In the genomic region with DNA sequence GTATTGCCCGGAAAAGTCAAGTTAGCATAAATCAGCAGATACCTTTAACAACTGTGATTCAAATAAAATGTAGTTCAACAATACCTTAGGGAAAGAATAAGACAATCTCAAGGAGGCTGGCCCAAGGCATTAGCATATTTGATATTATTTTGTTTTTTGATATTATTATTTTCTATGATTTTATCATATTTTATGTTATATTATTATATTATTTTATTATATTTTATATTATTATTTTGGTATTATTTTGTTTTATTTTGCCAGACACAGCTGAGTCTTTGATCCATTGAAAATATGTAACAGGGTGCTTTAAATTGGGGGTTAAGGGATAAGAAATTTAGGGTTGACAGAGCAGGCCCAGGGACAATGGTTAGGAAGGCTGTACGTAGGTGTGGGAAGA, we compare ENCODE assay signal across 36 cellular contexts.
"Had no signal": no experiment of that assay in that cellular context is flagged by ENCODE, and none has a peak within 500 bp of the region (broad histone marks: within the 10 kb centered on the region; RNA-seq: fewer than 3 reads in every experiment).

No MANE protein-coding gene starts in this region.

- H3K9me3 Mint-ChIP-seq: activated naive CD4-positive, alpha-beta T cell treated with anti-CD3 and anti-CD28 coated beads, Interleukin-2, amount 10 ng/mL, durations not matched to agents 7 days and 5 days; activated naive CD4-positive, alpha-beta T cell treated with anti-CD3 and anti-CD28 coated beads, Interleukin-2, amount 50 U/mL, for 24 hours; activated naive CD4-positive, alpha-beta T cell treated with anti-CD3 and anti-CD28 coated beads, Interleukin-2, amount 50 U/mL, for 72 hours; activated naive CD8-positive, alpha-beta T cell treated with anti-CD3 and anti-CD28 coated beads for 36 hours; activated naive CD8-positive, alpha-beta T cell treated with anti-CD3 and anti-CD28 coated beads, Interleukin-2, amount 10 ng/mL, durations not matched to agents 7 days and 5 days; activated naive CD8-positive, alpha-beta T cell treated with anti-CD3 and anti-CD28 coated beads, Interleukin-2, amount 50 U/mL, for 24 hours; activated T-cell treated with anti-CD3 and anti-CD28 coated beads, Interleukin-2, amount 50 U/mL, for 24 hours; activated T-cell treated with anti-CD3 and anti-CD28 coated beads, Interleukin-2, amount 50 U/mL, for 72 hours; activated T-helper 1 cell treated with anti-CD3 and anti-CD28 coated beads, Interleukin-12 subunit alpha, Interleukin-12 subunit beta, Interleukin-2, Interleukin-4 antibody, amounts not matched to agents 30 ng/mL and 10 ng/mL and 1 ng/mL, durations not matched to agents 14 hours and 24 hours and 36 hours; activated T-helper 2 cell treated with anti-CD3 and anti-CD28 coated beads, Interferon-gamma antibody, Interleukin-2, Interleukin-4, amounts not matched to agents 10 μg/mL and 5 μg/mL and 100 μg/mL, durations not matched to agents 14 hours and 24 hours and 36 hours; brain; central memory CD8-positive, alpha-beta T cell had no signal

- H3K27ac Mint-ChIP-seq: activated naive CD4-positive, alpha-beta T cell treated with anti-CD3 and anti-CD28 coated beads for 36 hours; activated naive CD4-positive, alpha-beta T cell treated with anti-CD3 and anti-CD28 coated beads, Interleukin-2, amount 10 ng/mL, durations not matched to agents 7 days and 5 days; activated naive CD4-positive, alpha-beta T cell treated with anti-CD3 and anti-CD28 coated beads, Interleukin-2, amount 50 U/mL, for 24 hours; activated naive CD4-positive, alpha-beta T cell treated with anti-CD3 and anti-CD28 coated beads, Interleukin-2, amount 50 U/mL, for 72 hours; activated naive CD8-positive, alpha-beta T cell; activated naive CD8-positive, alpha-beta T cell treated with anti-CD3 and anti-CD28 coated beads for 36 hours; activated naive CD8-positive, alpha-beta T cell treated with anti-CD3 and anti-CD28 coated beads, Interleukin-2, amount 10 ng/mL, durations not matched to agents 7 days and 5 days; activated naive CD8-positive, alpha-beta T cell treated with anti-CD3 and anti-CD28 coated beads, Interleukin-2, amount 50 U/mL, for 24 hours; activated T-cell treated with anti-CD3 and anti-CD28 coated beads, Interleukin-2, amount 50 U/mL, for 24 hours; activated T-cell treated with anti-CD3 and anti-CD28 coated beads, Interleukin-2, amount 50 U/mL, for 72 hours; activated T-helper 1 cell treated with anti-CD3 and anti-CD28 coated beads, Interleukin-12 subunit alpha, Interleukin-12 subunit beta, Interleukin-2, Interleukin-4 antibody, amounts not matched to agents 30 ng/mL and 10 ng/mL and 1 ng/mL, durations not matched to agents 14 hours and 24 hours and 36 hours; activated T-helper 17 cell treated with anti-CD3 and anti-CD28 coated beads, Interleukin-2, amount 50 U/mL, for 72 hours; activated T-helper 2 cell treated with anti-CD3 and anti-CD28 coated beads, Interferon-gamma antibody, Interleukin-2, Interleukin-4, amounts not matched to agents 10 μg/mL and 5 μg/mL and 100 μg/mL, durations not matched to agents 14 hours and 24 hours and 36 hours; brain had no signal

- ATAC-seq: activated naive CD4-positive, alpha-beta T cell treated with anti-CD3 and anti-CD28 coated beads, Interleukin-2, amount 50 U/mL, for 72 hours; activated naive CD8-positive, alpha-beta T cell treated with anti-CD3 and anti-CD28 coated beads, Interleukin-2, amount 50 U/mL, for 24 hours; activated T-cell treated with anti-CD3 and anti-CD28 coated beads, Interleukin-2, amount 50 U/mL, for 4 hours; activated T-cell treated with anti-CD3 and anti-CD28 coated beads, Interleukin-2, amount 50 U/mL, for 72 hours; activated T-helper 17 cell treated with anti-CD3 and anti-CD28 coated beads, Interleukin-2, amount 50 U/mL, for 72 hours; body of pancreas had no signal

- DNase-seq: activated effector memory CD4-positive, alpha-beta T cell treated with anti-CD3 and anti-CD28 coated beads, Interleukin-2, amount 50 U/mL, for 16 hours; activated effector memory CD4-positive, alpha-beta T cell treated with Interleukin-2 at 50 U/mL for 16 hours; activated gamma-delta T cell; activated gamma-delta T cell treated with Interleukin-2 at 50 U/mL for 16 hours; activated naive CD4-positive, alpha-beta T cell; activated naive CD4-positive, alpha-beta T cell treated with anti-CD3 and anti-CD28 coated beads for 36 hours; activated naive CD4-positive, alpha-beta T cell treated with anti-CD3 and anti-CD28 coated beads, Interleukin-2, amount 10 ng/mL, durations not matched to agents 7 days and 5 days; activated naive CD4-positive, alpha-beta T cell treated with anti-CD3 and anti-CD28 coated beads, Interleukin-2, amount 50 U/mL, for 16 hours; activated naive CD4-positive, alpha-beta T cell treated with Interleukin-2 at 50 U/mL for 16 hours; activated naive CD8-positive, alpha-beta T cell treated with anti-CD3 and anti-CD28 coated beads for 36 hours; activated naive CD8-positive, alpha-beta T cell treated with anti-CD3 and anti-CD28 coated beads, Interleukin-2, amount 10 ng/mL, durations not matched to agents 7 days and 5 days; activated naive CD8-positive, alpha-beta T cell treated with anti-CD3 and anti-CD28 coated beads, Interleukin-2, amount 50 U/mL, for 24 hours; activated T-cell treated with anti-CD3 and anti-CD28 coated beads, Interleukin-2, amount 50 U/mL, for 24 hours; activated T-cell treated with anti-CD3 and anti-CD28 coated beads, Interleukin-2, amount 50 U/mL, for 4 hours; activated T-cell treated with anti-CD3 and anti-CD28 coated beads, Interleukin-2, amount 50 U/mL, for 48 hours; activated T-cell treated with anti-CD3 and anti-CD28 coated beads, Interleukin-2, amount 50 U/mL, for 72 hours; adrenal gland; amniotic stem cell; amygdala; aorta; body of pancreas; brain microvascular endothelial cell; caudate nucleus; central memory CD4-positive, alpha-beta T cell; cerebellar nuclear complex had no signal

- H3K36me3 ChIP-seq: adrenal gland, ascending aorta, brain microvascular endothelial cell, breast epithelium, cardiac muscle cell had no signal

- H3K9me3 ChIP-seq: adrenal gland, ascending aorta, body of pancreas, breast epithelium had no signal

- H3K4me1 Mint-ChIP-seq: activated naive CD4-positive, alpha-beta T cell treated with anti-CD3 and anti-CD28 coated beads, Interleukin-2, amount 10 ng/mL, durations not matched to agents 7 days and 5 days; activated naive CD4-positive, alpha-beta T cell treated with anti-CD3 and anti-CD28 coated beads, Interleukin-2, amount 50 U/mL, for 24 hours; activated naive CD8-positive, alpha-beta T cell treated with anti-CD3 and anti-CD28 coated beads for 36 hours; activated naive CD8-positive, alpha-beta T cell treated with anti-CD3 and anti-CD28 coated beads, Interleukin-2, amount 10 ng/mL, durations not matched to agents 7 days and 5 days; activated naive CD8-positive, alpha-beta T cell treated with anti-CD3 and anti-CD28 coated beads, Interleukin-2, amount 50 U/mL, for 24 hours; activated T-helper 17 cell treated with anti-CD3 and anti-CD28 coated beads, Interleukin-2, amount 50 U/mL, for 72 hours; brain; central memory CD8-positive, alpha-beta T cell had no signal

- H3K36me3 Mint-ChIP-seq: activated naive CD4-positive, alpha-beta T cell treated with anti-CD3 and anti-CD28 coated beads, Interleukin-2, amount 10 ng/mL, durations not matched to agents 7 days and 5 days; activated naive CD4-positive, alpha-beta T cell treated with anti-CD3 and anti-CD28 coated beads, Interleukin-2, amount 50 U/mL, for 24 hours; activated naive CD4-positive, alpha-beta T cell treated with anti-CD3 and anti-CD28 coated beads, Interleukin-2, amount 50 U/mL, for 72 hours; activated naive CD8-positive, alpha-beta T cell; activated naive CD8-positive, alpha-beta T cell treated with anti-CD3 and anti-CD28 coated beads for 36 hours; activated naive CD8-positive, alpha-beta T cell treated with anti-CD3 and anti-CD28 coated beads, Interleukin-2, amount 10 ng/mL, durations not matched to agents 7 days and 5 days; brain had no signal

- H3K4me1 ChIP-seq: adrenal gland, ascending aorta, body of pancreas, breast epithelium had no signal

- H3K4me3 Mint-ChIP-seq: activated naive CD4-positive, alpha-beta T cell treated with anti-CD3 and anti-CD28 coated beads for 36 hours; activated naive CD4-positive, alpha-beta T cell treated with anti-CD3 and anti-CD28 coated beads, Interleukin-2, amount 10 ng/mL, durations not matched to agents 7 days and 5 days; activated naive CD4-positive, alpha-beta T cell treated with anti-CD3 and anti-CD28 coated beads, Interleukin-2, amount 50 U/mL, for 24 hours; activated naive CD8-positive, alpha-beta T cell; activated naive CD8-positive, alpha-beta T cell treated with anti-CD3 and anti-CD28 coated beads for 36 hours; activated naive CD8-positive, alpha-beta T cell treated with anti-CD3 and anti-CD28 coated beads, Interleukin-2, amount 10 ng/mL, durations not matched to agents 7 days and 5 days; activated naive CD8-positive, alpha-beta T cell treated with anti-CD3 and anti-CD28 coated beads, Interleukin-2, amount 50 U/mL, for 24 hours; activated T-cell treated with anti-CD3 and anti-CD28 coated beads, Interleukin-2, amount 50 U/mL, for 24 hours; activated T-cell treated with anti-CD3 and anti-CD28 coated beads, Interleukin-2, amount 50 U/mL, for 4 hours; activated T-cell treated with anti-CD3 and anti-CD28 coated beads, Interleukin-2, amount 50 U/mL, for 72 hours; activated T-helper 1 cell treated with anti-CD3 and anti-CD28 coated beads, Interleukin-12 subunit alpha, Interleukin-12 subunit beta, Interleukin-2, Interleukin-4 antibody, amounts not matched to agents 30 ng/mL and 10 ng/mL and 1 ng/mL, durations not matched to agents 14 hours and 24 hours and 36 hours; activated T-helper 17 cell treated with anti-CD3 and anti-CD28 coated beads, Interleukin-2, amount 50 U/mL, for 72 hours; brain; central memory CD8-positive, alpha-beta T cell had no signal

- H3K4me3 ChIP-seq: adrenal gland, ascending aorta, body of pancreas, breast epithelium, cardiac muscle cell had no signal

- H3K27me3 Mint-ChIP-seq: activated naive CD4-positive, alpha-beta T cell treated with anti-CD3 and anti-CD28 coated beads, Interleukin-2, amount 10 ng/mL, durations not matched to agents 7 days and 5 days; activated naive CD4-positive, alpha-beta T cell treated with anti-CD3 and anti-CD28 coated beads, Interleukin-2, amount 50 U/mL, for 24 hours; activated naive CD8-positive, alpha-beta T cell; activated naive CD8-positive, alpha-beta T cell treated with anti-CD3 and anti-CD28 coated beads for 36 hours; activated naive CD8-positive, alpha-beta T cell treated with anti-CD3 and anti-CD28 coated beads, Interleukin-2, amount 10 ng/mL, durations not matched to agents 7 days and 5 days; activated naive CD8-positive, alpha-beta T cell treated with anti-CD3 and anti-CD28 coated beads, Interleukin-2, amount 50 U/mL, for 24 hours; activated T-cell treated with anti-CD3 and anti-CD28 coated beads, Interleukin-2, amount 50 U/mL, for 24 hours; activated T-helper 17 cell treated with anti-CD3 and anti-CD28 coated beads, Interleukin-2, amount 50 U/mL, for 72 hours; brain; central memory CD8-positive, alpha-beta T cell had no signal

- H3K27ac ChIP-seq: adrenal gland, ascending aorta, body of pancreas, brain microvascular endothelial cell, breast epithelium, cardiac muscle cell had no signal

- H3K27me3 ChIP-seq: adrenal gland, ascending aorta, body of pancreas, brain microvascular endothelial cell, breast epithelium, cardiac muscle cell had no signal
